ENCODE assay signal across 10 cellular contexts in the genomic region with DNA sequence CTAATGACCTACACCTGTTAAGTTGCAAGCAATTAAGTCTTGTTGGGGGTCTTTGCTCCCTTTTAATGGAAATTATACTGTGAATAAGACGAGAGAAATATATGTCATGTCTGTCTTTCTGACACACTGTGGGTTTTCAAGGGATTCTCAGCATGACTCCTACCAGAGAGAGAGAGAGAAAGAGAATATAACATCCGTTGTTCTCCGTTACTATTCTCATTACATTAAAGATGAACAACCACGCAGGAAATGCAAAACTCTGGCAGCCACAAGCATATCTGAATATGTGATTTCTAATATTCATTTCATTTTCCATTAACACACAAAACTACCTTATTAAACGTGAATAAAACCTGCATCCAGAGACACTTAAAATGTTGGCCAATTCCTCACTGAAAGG.
DNase-seq lines count a peak whose midpoint lies in the region; ATAC-seq and TF ChIP-seq lines count a peak whose summit lies in the region.
"Had no signal": no experiment of that assay in that cellular context is flagged by ENCODE, and none has a peak within 500 bp of the region (broad histone marks: within the 10 kb centered on the region; RNA-seq: fewer than 3 reads in every experiment).

No MANE protein-coding gene starts in this region.

- no peak overlapping the region for H2AK5ac ChIP-seq in mesendoderm (ENCODE audit: low read length)

- H3K4me1 ChIP-seq in Karpas-422 (ENCODE audit: low read length) (peaks cover 25% of the 10 kb centered on the region), SJCRH30 (peaks cover 7% of the 10 kb centered on the region), body of pancreas (no peaks in the 10 kb centered on the region), mesendoderm (ENCODE audit: control insufficient read depth, low read depth, low read length) (no peaks in the 10 kb centered on the region)
- H3K4me1 ChIP-seq: upper lobe of left lung had no signal

- peak overlapping the region; percentile 62 for H3K4me2 ChIP-seq in Karpas-422 (ENCODE audit: low read depth, low read length, poor library complexity, severe bottlenecking)
- no peak overlapping the region for H3K4me2 ChIP-seq in mesendoderm (ENCODE audit: low read length)

- no peaks in the 10 kb centered on the region for H3K36me3 ChIP-seq in Karpas-422 (ENCODE audit: insufficient read depth, low read length)
- no peaks in the 10 kb centered on the region for H3K36me3 ChIP-seq in SJCRH30
- no peaks in the 10 kb centered on the region for H3K36me3 ChIP-seq in body of pancreas (replicated peaks in 1 of 2; ENCODE audit: insufficient read depth in 1 of 2, low read depth in 2 of 2)
- no peaks in the 10 kb centered on the region for H3K36me3 ChIP-seq in mesendoderm (ENCODE audit: control insufficient read depth, insufficient read depth, low read length)
- H3K36me3 ChIP-seq: upper lobe of left lung had no signal

- no peak for TF ChIP-seq POLR2A in body of pancreas (IDR thresholded peaks at IDR 0.05)

- H3K4ac ChIP-seq in mesendoderm (ENCODE audit: low read depth, low read length) = no peak overlapping the region

- intact Hi-C loops in activated naive CD4-positive, alpha-beta T cell treated with anti-CD3 and anti-CD28 coated beads for 36 hours (cut with micrococcal nuclease) = no loop called here
- intact Hi-C loops in body of pancreas (cut with DNase I) = no loop called here

- no peak overlapping the region for H2BK15ac ChIP-seq in mesendoderm (replicated peaks; ENCODE audit: low read depth)

- H3K4me3 Mint-ChIP-seq in activated naive CD4-positive, alpha-beta T cell treated with anti-CD3 and anti-CD28 coated beads for 36 hours = peak overlapping the region; percentile 55
- peak overlapping the region; percentile 65 to 69 for H3K4me3 Mint-ChIP-seq in effector memory CD8-positive, alpha-beta T cell
- peak overlapping the region; percentile 78 for H3K4me3 Mint-ChIP-seq in stimulated activated naive CD8-positive, alpha-beta T cell treated with anti-CD3 and anti-CD28 coated beads, Interleukin-15, Interleukin-2, amounts not matched to agents 100 ng/mL and 50 ng/mL, for 24 hours

- H3K4me3 ChIP-seq in Karpas-422 (ENCODE audit: low read length) (peak overlapping the region; percentile 52), SJCRH30 (no peak overlapping the region; the same call in 1 of the 2 replicates), body of pancreas (no peak overlapping the region), mesendoderm (ENCODE audit: low read length) (no peak overlapping the region)
- H3K4me3 ChIP-seq: upper lobe of left lung had no signal

- H3K4me1 Mint-ChIP-seq in activated naive CD4-positive, alpha-beta T cell treated with anti-CD3 and anti-CD28 coated beads for 36 hours (ENCODE audit: low read depth) = peaks cover 5% of the 10 kb centered on the region
- H3K4me1 Mint-ChIP-seq in effector memory CD8-positive, alpha-beta T cell (ENCODE audit: low read depth in 2 of 2) = peaks cover 3% of the 10 kb centered on the region in 2 donors
- H3K4me1 Mint-ChIP-seq in stimulated activated naive CD8-positive, alpha-beta T cell treated with anti-CD3 and anti-CD28 coated beads, Interleukin-15, Interleukin-2, amounts not matched to agents 100 ng/mL and 50 ng/mL, for 24 hours (ENCODE audit: low read depth) = peaks cover 35% of the 10 kb centered on the region

- DNase-seq in activated naive CD4-positive, alpha-beta T cell treated with anti-CD3 and anti-CD28 coated beads for 36 hours = no peak
- no peak for DNase-seq in activated naive CD4-positive, alpha-beta T cell treated with Interleukin-2 at 50 U/mL for 16 hours
- DNase-seq in Karpas-422 (no peak), SJCRH30 (no peak), body of pancreas (no peak), mesendoderm (no peak)
- DNase-seq in effector memory CD8-positive, alpha-beta T cell = no peak
- DNase-seq: upper lobe of left lung had no signal

- H3K36me3 Mint-ChIP-seq in activated naive CD4-positive, alpha-beta T cell treated with anti-CD3 and anti-CD28 coated beads for 36 hours (ENCODE audit: low read depth) = no peaks in the 10 kb centered on the region
- no peaks in the 10 kb centered on the region for H3K36me3 Mint-ChIP-seq in effector memory CD8-positive, alpha-beta T cell (ENCODE audit: insufficient read depth)
- no peaks in the 10 kb centered on the region for H3K36me3 Mint-ChIP-seq in stimulated activated naive CD8-positive, alpha-beta T cell treated with anti-CD3 and anti-CD28 coated beads, Interleukin-15, Interleukin-2, amounts not matched to agents 100 ng/mL and 50 ng/mL, for 24 hours (ENCODE audit: low read depth)

- no peaks in the 10 kb centered on the region for H3K27me3 Mint-ChIP-seq in activated naive CD4-positive, alpha-beta T cell treated with anti-CD3 and anti-CD28 coated beads for 36 hours (ENCODE audit: low read depth)
- no peaks in the 10 kb centered on the region for H3K27me3 Mint-ChIP-seq in effector memory CD8-positive, alpha-beta T cell
- H3K27me3 Mint-ChIP-seq in stimulated activated naive CD8-positive, alpha-beta T cell treated with anti-CD3 and anti-CD28 coated beads, Interleukin-15, Interleukin-2, amounts not matched to agents 100 ng/mL and 50 ng/mL, for 24 hours = no peaks in the 10 kb centered on the region

- H3K79me1 ChIP-seq in mesendoderm (ENCODE audit: low read length) = no peaks in the 10 kb centered on the region

- H3K18ac ChIP-seq in mesendoderm (ENCODE audit: low read length) = no peak overlapping the region

- WGBS in body of pancreas, 2 donors = 73 to 80% methylated on average over 5 of the region's 5 CpGs
- 100% methylated on average over 1 of the region's 5 CpGs for WGBS in mesendoderm (ENCODE audit: extremely low coverage, insufficient coverage, low lambda C conversion rate)

- no peak overlapping the region for H3K56ac ChIP-seq in mesendoderm (ENCODE audit: low read length)

- no peaks in the 10 kb centered on the region for H3K9me3 ChIP-seq in Karpas-422 (ENCODE audit: low read length)
- no peaks in the 10 kb centered on the region for H3K9me3 ChIP-seq in SJCRH30 (replicated peaks)
- H3K9me3 ChIP-seq in body of pancreas = no peaks in the 10 kb centered on the region
- H3K9me3 ChIP-seq: upper lobe of left lung had no signal

- TF ChIP-seq CTCF in body of pancreas (IDR thresholded peaks at IDR 0.05) = no peak

- peak; percentile 56 for ATAC-seq in effector memory CD8-positive, alpha-beta T cell (replicated peaks)
- ATAC-seq in body of pancreas = no peak
- ATAC-seq: esophagus mucosa had no signal

- H3K27ac ChIP-seq in Karpas-422 (ENCODE audit: low read length) = no peak overlapping the region
- no peak overlapping the region for H3K27ac ChIP-seq in SJCRH30
- H3K27ac ChIP-seq in body of pancreas = no peak overlapping the region
- H3K27ac ChIP-seq in mesendoderm (ENCODE audit: low read depth, low read length) = no peak overlapping the region
- H3K27ac ChIP-seq: upper lobe of left lung had no signal

- CTCF ChIA-PET in activated naive CD4-positive, alpha-beta T cell treated with anti-CD3 and anti-CD28 coated beads for 36 hours (lab: Charles Lee) = no interaction called here

- H3K27me3 ChIP-seq in Karpas-422 (ENCODE audit: low read length) (no peaks in the 10 kb centered on the region), SJCRH30 (no peaks in the 10 kb centered on the region), body of pancreas (no peaks in the 10 kb centered on the region), mesendoderm (ENCODE audit: insufficient read depth, low read length, poor library complexity) (no peaks in the 10 kb centered on the region)
- H3K27me3 ChIP-seq: upper lobe of left lung had no signal

- no peak overlapping the region for H4K5ac ChIP-seq in mesendoderm (ENCODE audit: low read length)

- H3K9me2 ChIP-seq in Karpas-422 (replicated peaks; ENCODE audit: insufficient read depth, low read length) = no peaks in the 10 kb centered on the region

- peak overlapping the region; percentile 29; the same call in 1 of the 2 replicates for H2AFZ ChIP-seq in Karpas-422 (ENCODE audit: low read length)

- H3K79me2 ChIP-seq in Karpas-422 (ENCODE audit: low read length) (no peaks in the 10 kb centered on the region), mesendoderm (ENCODE audit: control insufficient read depth, insufficient read depth, low read length) (no peaks in the 10 kb centered on the region)

- H3K23ac ChIP-seq in mesendoderm (ENCODE audit: low read length) = no peak overlapping the region

- H3K27ac Mint-ChIP-seq in activated naive CD4-positive, alpha-beta T cell treated with anti-CD3 and anti-CD28 coated beads for 36 hours = peak overlapping the region; percentile 60
- H3K27ac Mint-ChIP-seq in effector memory CD8-positive, alpha-beta T cell = peak overlapping the region in 1 of 2 donors; percentile 73
- peak overlapping the region; percentile 79 for H3K27ac Mint-ChIP-seq in stimulated activated naive CD8-positive, alpha-beta T cell treated with anti-CD3 and anti-CD28 coated beads, Interleukin-15, Interleukin-2, amounts not matched to agents 100 ng/mL and 50 ng/mL, for 24 hours

- H3K9ac ChIP-seq in Karpas-422 (ENCODE audit: low read length) (peak overlapping the region; percentile 30), mesendoderm (ENCODE audit: low read length) (no peak overlapping the region)

- H2BK120ac ChIP-seq in mesendoderm (ENCODE audit: low read depth, low read length) = no peak overlapping the region

- no peaks in the 10 kb centered on the region for H4K20me1 ChIP-seq in Karpas-422 (ENCODE audit: insufficient read depth, low read depth, low read length)

- H3K9me3 Mint-ChIP-seq in activated naive CD4-positive, alpha-beta T cell treated with anti-CD3 and anti-CD28 coated beads for 36 hours = no peaks in the 10 kb centered on the region
- H3K9me3 Mint-ChIP-seq in effector memory CD8-positive, alpha-beta T cell = peaks cover 0 to 2% of the 10 kb centered on the region in 2 donors
- no peaks in the 10 kb centered on the region for H3K9me3 Mint-ChIP-seq in stimulated activated naive CD8-positive, alpha-beta T cell treated with anti-CD3 and anti-CD28 coated beads, Interleukin-15, Interleukin-2, amounts not matched to agents 100 ng/mL and 50 ng/mL, for 24 hours

- no peak overlapping the region for H2BK5ac ChIP-seq in mesendoderm (ENCODE audit: low read length)

- no peak overlapping the region for H4K8ac ChIP-seq in mesendoderm (ENCODE audit: low read depth, low read length)
